In genomic region chr16:24022797-24023196, GRCh38 we compare ENCODE assay signal across 20 cellular contexts.
"Had no signal": no experiment of that assay in that cellular context is flagged by ENCODE, and none has a peak within 500 bp of the region (broad histone marks: within the 10 kb centered on the region; RNA-seq: fewer than 3 reads in every experiment).

No MANE protein-coding gene starts in this region.

- H3K9me3 Mint-ChIP-seq: activated CD4-positive, alpha-beta memory T cell treated with anti-CD3 and anti-CD28 coated beads, Interleukin-2, amount 10 ng/mL, durations not matched to agents 7 days and 5 days; activated naive CD4-positive, alpha-beta T cell treated with anti-CD3 and anti-CD28 coated beads, Interleukin-2, amount 50 U/mL, for 24 hours had no signal

- H3K4me3 Mint-ChIP-seq: activated CD4-positive, alpha-beta memory T cell treated with anti-CD3 and anti-CD28 coated beads, Interleukin-2, amount 10 ng/mL, durations not matched to agents 7 days and 5 days; activated CD4-positive, alpha-beta T cell treated with anti-CD3 and anti-CD28 coated beads for 36 hours; activated naive CD4-positive, alpha-beta T cell treated with anti-CD3 and anti-CD28 coated beads, Interleukin-2, amount 50 U/mL, for 24 hours; T-helper 17 cell had no signal

- H3K27ac Mint-ChIP-seq: activated CD4-positive, alpha-beta memory T cell treated with anti-CD3 and anti-CD28 coated beads, Interleukin-2, amount 10 ng/mL, durations not matched to agents 7 days and 5 days; activated CD4-positive, alpha-beta T cell treated with anti-CD3 and anti-CD28 coated beads for 36 hours; activated naive CD4-positive, alpha-beta T cell treated with anti-CD3 and anti-CD28 coated beads, Interleukin-2, amount 50 U/mL, for 24 hours had no signal

- DNase-seq: activated CD4-positive, alpha-beta memory T cell treated with anti-CD3 and anti-CD28 coated beads, Interleukin-2, amount 10 ng/mL, durations not matched to agents 7 days and 5 days; activated CD4-positive, alpha-beta T cell treated with anti-CD3 and anti-CD28 coated beads for 36 hours; activated CD4-positive, alpha-beta T cell treated with anti-CD3 and anti-CD28 coated beads, Interleukin-2, amount 50 U/mL, for 1 hour; activated CD8-positive, alpha-beta memory T cell treated with anti-CD3 and anti-CD28 coated beads, Interleukin-2, amount 50 U/mL, for 48 hours; activated T-cell treated with anti-CD3 and anti-CD28 coated beads, Interleukin-2, amount 50 U/mL, for 48 hours; anterior cingulate cortex; MG63; MV-4-11; NCI-H1105; NCI-H1436; NCI-H1694 treated with DMSO at 0.1 percent for 48 hours; NCI-H2029 treated with DMSO at 0.1 percent for 48 hours; NCI-H345; NCI-H510A; NCI-H526 treated with DMSO at 0.1 percent for 48 hours; NCI-H82; SIG-M5; T-helper 17 cell; T1000 had no signal

- H3K27me3 Mint-ChIP-seq: activated CD4-positive, alpha-beta memory T cell treated with anti-CD3 and anti-CD28 coated beads, Interleukin-2, amount 10 ng/mL, durations not matched to agents 7 days and 5 days; activated CD4-positive, alpha-beta T cell treated with anti-CD3 and anti-CD28 coated beads for 36 hours; activated naive CD4-positive, alpha-beta T cell treated with anti-CD3 and anti-CD28 coated beads, Interleukin-2, amount 50 U/mL, for 24 hours; T-helper 17 cell had no signal

- ATAC-seq: activated CD4-positive, alpha-beta T cell treated with anti-CD3 and anti-CD28 coated beads for 36 hours; T-helper 17 cell had no signal
